In the genomic region with DNA sequence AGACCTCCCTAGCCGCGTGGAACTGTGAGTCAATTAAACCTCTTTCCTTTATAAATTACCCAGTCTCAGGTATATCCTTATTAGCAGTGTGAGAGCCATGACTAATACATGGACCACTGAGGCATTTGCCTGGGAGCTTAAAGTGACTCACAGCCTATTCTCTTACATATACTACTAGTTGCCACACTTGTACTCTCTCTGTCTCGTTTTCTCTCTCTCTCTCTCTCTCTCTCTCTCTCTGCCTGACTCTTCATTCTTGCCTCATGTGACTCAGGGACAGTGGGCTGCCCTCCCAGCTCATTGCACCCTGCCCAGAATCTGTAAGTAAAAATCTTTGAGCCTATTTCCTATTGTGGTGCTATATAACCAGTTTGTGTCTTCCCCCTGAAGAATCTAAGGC, we compare ENCODE assay signal across 16 cellular contexts.
A peak's percentile ranks its signal among the peaks of the same experiment; 100 is the strongest.
DNase-seq lines count a peak whose midpoint lies in the region; ATAC-seq, FAIRE-seq and TF ChIP-seq lines count a peak whose summit lies in the region.
"Had no signal": no experiment of that assay in that cellular context is flagged by ENCODE, and none has a peak within 500 bp of the region (broad histone marks: within the 10 kb centered on the region; RNA-seq: fewer than 3 reads in every experiment).

No MANE protein-coding gene starts in this region.

- POLR2A ChIA-PET in activated CD4-positive, alpha-beta memory T cell treated with anti-CD3 and anti-CD28 coated beads for 36 hours (lab: Charles Lee) = no interaction called here

- peaks cover 2% of the 10 kb centered on the region for H3K9me3 Mint-ChIP-seq in activated CD4-positive, alpha-beta memory T cell treated with anti-CD3 and anti-CD28 coated beads for 36 hours

- H3K4me3 Mint-ChIP-seq in activated CD4-positive, alpha-beta memory T cell treated with anti-CD3 and anti-CD28 coated beads for 36 hours = no peak overlapping the region

- TF ChIP-seq POLR2A in H54 (IDR thresholded peaks at IDR 0.05; ENCODE audit: low read depth, low read length) (no peak), lower leg skin (IDR thresholded peaks at IDR 0.05) (no peak)

- H3K27ac Mint-ChIP-seq in activated CD4-positive, alpha-beta memory T cell treated with anti-CD3 and anti-CD28 coated beads for 36 hours = no peak overlapping the region

- H3K4me3 ChIP-seq in lower leg skin (ENCODE audit: low read depth, poor library complexity, severe bottlenecking) = no peak overlapping the region
- H3K4me3 ChIP-seq: lower lobe of right lung, upper lobe of right lung had no signal

- ATAC-seq in foreskin keratinocyte = peak; percentile 99
- ATAC-seq: lower lobe of right lung, upper lobe of right lung had no signal

- peak; percentile 64 for DNase-seq in A172 (ENCODE audit: low spot score)
- DNase-seq in HCEC 1CT = peak; percentile 97
- DNase-seq in amniotic epithelial cell (ENCODE audit: low read depth) = peak; percentile 93
- peak; percentile 92 to 98 for DNase-seq in foreskin keratinocyte
- no peak for DNase-seq in H54 (ENCODE audit: insufficient read length, low spot score)
- DNase-seq in lower leg skin (ENCODE audit: low spot score in 2 of 2) = no peak
- no peak for DNase-seq in activated CD4-positive, alpha-beta memory T cell treated with anti-CD3 and anti-CD28 coated beads for 36 hours
- no peak for DNase-seq in central memory CD4-positive, alpha-beta T cell
- DNase-seq: activated CD4-positive, alpha-beta T cell treated with anti-CD3 and anti-CD28 coated beads for 4 hours; activated gamma-delta T cell treated with Interleukin-2 at 50 U/mL for 16 hours; lower lobe of right lung; stimulated activated CD4-positive, alpha-beta T cell treated with anti-CD3 and anti-CD28 coated beads, Interleukin-12 subunit alpha, Interleukin-12 subunit beta, amount 100 ng/mL, for 4 hours; upper lobe of right lung had no signal

- no peaks in the 10 kb centered on the region for H3K36me3 Mint-ChIP-seq in activated CD4-positive, alpha-beta memory T cell treated with anti-CD3 and anti-CD28 coated beads for 36 hours

- H3K27ac ChIP-seq in foreskin keratinocyte = peak overlapping the region; percentile 53
- H3K27ac ChIP-seq: HL-60, lower lobe of right lung, neutrophil, upper lobe of right lung had no signal

- H3K27me3 Mint-ChIP-seq in activated CD4-positive, alpha-beta memory T cell treated with anti-CD3 and anti-CD28 coated beads for 36 hours = no peaks in the 10 kb centered on the region

- CTCF ChIA-PET in activated CD4-positive, alpha-beta memory T cell treated with anti-CD3 and anti-CD28 coated beads for 36 hours (lab: Charles Lee) = no interaction called here

- WGBS in lower leg skin, 2 donors = 67 to 84% methylated on average over 3 of the region's 3 CpGs

- no peak for TF ChIP-seq CTCF in foreskin keratinocyte (conservative IDR thresholded peaks at IDR 0.05)
- TF ChIP-seq CTCF in lower leg skin (IDR thresholded peaks at IDR 0.05) = no peak

- FAIRE-seq in H54 (lab: Jason Lieb, UNC) = no peak
- FAIRE-seq: colon had no signal

- peaks cover 7% of the 10 kb centered on the region for H3K4me1 ChIP-seq in foreskin keratinocyte
- H3K4me1 ChIP-seq: lower lobe of right lung, upper lobe of right lung had no signal

- intact Hi-C loops in lower leg skin (cut with DNase I; ENCODE audit: low total_unique reads) = no loop called here
- intact Hi-C loops in activated CD4-positive, alpha-beta memory T cell treated with anti-CD3 and anti-CD28 coated beads for 36 hours (cut with micrococcal nuclease) = no loop called here

- H3K27me3 ChIP-seq in foreskin keratinocyte = no peaks in the 10 kb centered on the region
- H3K27me3 ChIP-seq: neutrophil, upper lobe of right lung had no signal

- H3K4me1 Mint-ChIP-seq in activated CD4-positive, alpha-beta memory T cell treated with anti-CD3 and anti-CD28 coated beads for 36 hours (ENCODE audit: low read depth) = no peaks in the 10 kb centered on the region

Comparison
In these comparisons a context has a peak if more than half of its experiments do, and no peak if none do; other contexts are left out.
1. DNase-seq: peak in A172 (single experiment), HCEC 1CT (single experiment), amniotic epithelial cell (single experiment) and foreskin keratinocyte (2 of 2); none in H54 (single experiment), lower leg skin (0 of 2), activated CD4-positive, alpha-beta memory T cell treated with anti-CD3 and anti-CD28 coated beads for 36 hours (single experiment) and central memory CD4-positive, alpha-beta T cell (single experiment).